16 cellular contexts compared by ENCODE assay signal in the genomic region with DNA sequence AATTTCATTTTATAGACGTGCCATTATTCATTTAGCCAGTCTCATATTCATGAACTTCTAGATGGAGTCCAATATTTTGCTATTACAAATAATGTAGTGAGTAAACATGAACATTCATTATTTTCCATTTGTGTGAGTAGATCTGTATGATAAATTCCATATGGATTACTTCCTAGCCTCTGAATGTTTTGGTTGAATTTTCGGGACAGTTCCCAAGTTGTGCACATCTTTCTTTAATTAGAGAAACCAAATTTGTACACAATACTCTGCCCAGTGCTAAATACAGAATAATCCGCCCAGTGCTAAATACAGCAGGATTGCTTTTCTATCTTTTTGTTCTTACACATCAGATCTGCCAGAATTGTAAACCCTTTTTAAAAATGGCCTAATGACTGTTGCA. TPM values are rescaled to one million over a fixed set of nuclear protein-coding genes. Genes with fewer than 3 reads are reported as not detected.
DNase-seq lines count a peak whose midpoint lies in the region; TF ChIP-seq lines count a peak whose summit lies in the region.
"Had no signal": no experiment of that assay in that cellular context is flagged by ENCODE, and none has a peak within 500 bp of the region (broad histone marks: within the 10 kb centered on the region; RNA-seq: fewer than 3 reads in every experiment).

No MANE protein-coding gene starts in this region.

- H2AFZ ChIP-seq in GM23248, result no peak overlapping the region

- in situ Hi-C loops in GM23248 (cut with MboI), result no loop called here

- peaks cover 51% of the 10 kb centered on the region for H3F3A ChIP-seq in GM23248 (ENCODE audit: insufficient read depth)

- no peak overlapping the region for H3K9ac ChIP-seq in GM23248
- H3K9ac ChIP-seq: KMS-11 had no signal

- H3K27me3 ChIP-seq in GM23248 (replicated peaks; ENCODE audit: insufficient read depth), result no peaks in the 10 kb centered on the region

- H3K9me3 ChIP-seq in GM23248 (ENCODE audit: low read depth), result no peaks in the 10 kb centered on the region
- H3K9me3 ChIP-seq: BE2C had no signal

- H3K4me1 ChIP-seq in GM23248 (ENCODE audit: insufficient read depth), result peaks cover 29% of the 10 kb centered on the region
- H3K4me1 ChIP-seq: BE2C had no signal

- H3K4me3 ChIP-seq in AG10803 (ENCODE audit: low read length) (no peak overlapping the region), GM23248 (no peak overlapping the region)

- WGBS in GM23248 (ENCODE audit: low coverage in 1 of 2, low lambda C conversion rate in 2 of 2, missing lambda C conversion rate in 2 of 2), 2 experiments, result 27% methylated on average over 3 of the region's 3 CpGs

- no peak for TF ChIP-seq CTCF in AG10803 (conservative IDR thresholded peaks at IDR 0.05; ENCODE audit: low read length)

- H4K20me1 ChIP-seq in GM23248 (ENCODE audit: insufficient read depth), result no peaks in the 10 kb centered on the region

- H3K9me2 ChIP-seq in GM23248 (ENCODE audit: insufficient read depth), result no peaks in the 10 kb centered on the region

- H3K4me2 ChIP-seq in GM23248 (ENCODE audit: unreplicated experiment), result no peak overlapping the region
- H3K4me2 ChIP-seq: KMS-11 had no signal

- DNase-seq in AG10803 (ENCODE audit: low read depth) (peak; percentile 76), GM23248 (peak; percentile 53), dedifferentiated amniotic fluid mesenchymal stem cell (ENCODE audit: extremely low spot score) (peak; percentile 23), fibroblast of peridontal ligament (ENCODE audit: extremely low read depth) (peak; percentile 88), DMS79 treated with DMSO at 0.1 percent for 48 hours (lab: John Stamatoyannopoulos, UW) (no peak), NCI-H1092 (lab: John Stamatoyannopoulos, UW) (no peak), HuH-7 (ENCODE audit: low spot score) (no peak)
- no peak for DNase-seq in stimulated activated CD4-positive, alpha-beta T cell treated with anti-CD3 and anti-CD28 coated beads, Interleukin-15, amount 100 ng/mL, for 24 hours
- DNase-seq: 8988T; BE2C; CD8-positive, alpha-beta T cell; COR-L47; DMS153; DND-41 had no signal

- H3K79me2 ChIP-seq in GM23248 (ENCODE audit: insufficient read depth), result no peaks in the 10 kb centered on the region

- H3K27ac ChIP-seq in GM23248, result no peak overlapping the region
- H3K27ac ChIP-seq: C4-2B, KMS-11 had no signal

- no peaks in the 10 kb centered on the region for H3K36me3 ChIP-seq in GM23248 (ENCODE audit: low read depth)
- H3K36me3 ChIP-seq: BE2C had no signal

RNA-seq across cellular contexts. Expression of gene APLP2, which starts 17.1 kb away (rescaled TPM):
- total RNA-seq in GM23248 (2014; rRNA removed; shearing (Covaris generic)), result 390 and 457 TPM in 2 replicates
- 366 and 377 TPM in 2 replicates for polyA plus RNA-seq in GM23248 (2016; fragmentation: Nextera tagmentation; extraction: Ambion mirVana)

RNA-seq across cellular contexts. Expression of gene PRDM10, which starts 49.9 kb away (rescaled TPM):
- 4.6 and 5.7 TPM in 2 replicates for total RNA-seq in GM23248 (2014; rRNA removed; shearing (Covaris generic))
- 2.9 TPM in 2 replicates for polyA plus RNA-seq in GM23248 (2016; fragmentation: Nextera tagmentation; extraction: Ambion mirVana)

Comparison
In these comparisons a context has a peak if more than half of its experiments do, and no peak if none do; other contexts are left out.
1. DNase-seq: peak in AG10803 (single experiment), GM23248 (single experiment), dedifferentiated amniotic fluid mesenchymal stem cell (single experiment) and fibroblast of peridontal ligament (single experiment); none in DMS79 treated with DMSO at 0.1 percent for 48 hours (single experiment), NCI-H1092 (single experiment), HuH-7 (single experiment) and stimulated activated CD4-positive, alpha-beta T cell treated with anti-CD3 and anti-CD28 coated beads, Interleukin-15, amount 100 ng/mL, for 24 hours (single experiment).